Comparison of ENCODE assay signal across 38 cellular contexts in genomic region chr14:59139324-59139723, GRCh38.
"Had no signal": no experiment of that assay in that cellular context is flagged by ENCODE, and none has a peak within 500 bp of the region (broad histone marks: within the 10 kb centered on the region; RNA-seq: fewer than 3 reads in every experiment).

No MANE protein-coding gene starts in this region.

- H3K36me3 Mint-ChIP-seq: activated CD8-positive, alpha-beta memory T cell treated with anti-CD3 and anti-CD28 coated beads, Interleukin-2, amount 10 ng/mL, durations not matched to agents 7 days and 5 days; activated naive CD4-positive, alpha-beta T cell treated with anti-CD3 and anti-CD28 coated beads, Interleukin-2, amount 10 ng/mL, durations not matched to agents 7 days and 5 days; activated naive CD4-positive, alpha-beta T cell treated with anti-CD3 and anti-CD28 coated beads, Interleukin-2, amount 50 U/mL, for 24 hours; activated naive CD8-positive, alpha-beta T cell; activated naive CD8-positive, alpha-beta T cell treated with anti-CD3 and anti-CD28 coated beads, Interleukin-2, amount 10 ng/mL, durations not matched to agents 7 days and 5 days; brain; WTC11 had no signal

- H3K4me3 ChIP-seq: ascending aorta, cardiac muscle cell had no signal

- H3K27ac Mint-ChIP-seq: activated CD4-positive, alpha-beta memory T cell treated with anti-CD3 and anti-CD28 coated beads, Interleukin-2, amount 10 ng/mL, durations not matched to agents 7 days and 5 days; activated CD4-positive, alpha-beta T cell treated with anti-CD3 and anti-CD28 coated beads for 36 hours; activated CD4-positive, alpha-beta T cell treated with anti-CD3 and anti-CD28 coated beads, Interleukin-2, amount 10 ng/mL, durations not matched to agents 7 days and 5 days; activated CD8-positive, alpha-beta memory T cell treated with anti-CD3 and anti-CD28 coated beads, Interleukin-2, amount 10 ng/mL, durations not matched to agents 7 days and 5 days; activated CD8-positive, alpha-beta T cell treated with anti-CD3 and anti-CD28 coated beads, Interleukin-2, amount 10 ng/mL, durations not matched to agents 7 days and 5 days; activated naive CD4-positive, alpha-beta T cell treated with anti-CD3 and anti-CD28 coated beads, Interleukin-2, amount 10 ng/mL, durations not matched to agents 7 days and 5 days; activated naive CD4-positive, alpha-beta T cell treated with anti-CD3 and anti-CD28 coated beads, Interleukin-2, amount 50 U/mL, for 24 hours; activated naive CD8-positive, alpha-beta T cell; activated naive CD8-positive, alpha-beta T cell treated with anti-CD3 and anti-CD28 coated beads, Interleukin-2, amount 10 ng/mL, durations not matched to agents 7 days and 5 days; activated naive CD8-positive, alpha-beta T cell treated with anti-CD3 and anti-CD28 coated beads, Interleukin-2, amount 50 U/mL, for 24 hours; activated T-cell treated with anti-CD3 and anti-CD28 coated beads, Interleukin-2, amount 50 U/mL, for 24 hours; activated T-helper 2 cell treated with anti-CD3 and anti-CD28 coated beads, Interferon-gamma antibody, Interleukin-2, Interleukin-4, amounts not matched to agents 10 μg/mL and 5 μg/mL and 100 μg/mL, durations not matched to agents 14 hours and 24 hours and 36 hours; T-helper 1 cell treated with Interleukin-12 subunit alpha and Interleukin-12 subunit beta and Interleukin-4 antibody, amounts not matched to agents 30 μg/mL and 1 μg/mL, for 36 hours; T-helper 2 cell treated with Interferon-gamma antibody and Interleukin-4, amounts not matched to agents 5 μg/mL and 100 μg/mL, for 36 hours; WTC11 had no signal

- H3K27ac ChIP-seq: ascending aorta, VCaP had no signal

- H3K9me3 Mint-ChIP-seq: activated CD4-positive, alpha-beta memory T cell treated with anti-CD3 and anti-CD28 coated beads, Interleukin-2, amount 10 ng/mL, durations not matched to agents 7 days and 5 days; activated CD4-positive, alpha-beta T cell treated with anti-CD3 and anti-CD28 coated beads, Interleukin-2, amount 10 ng/mL, durations not matched to agents 7 days and 5 days; activated naive CD4-positive, alpha-beta T cell treated with anti-CD3 and anti-CD28 coated beads, Interleukin-2, amount 10 ng/mL, durations not matched to agents 7 days and 5 days; activated naive CD4-positive, alpha-beta T cell treated with anti-CD3 and anti-CD28 coated beads, Interleukin-2, amount 50 U/mL, for 24 hours; activated naive CD8-positive, alpha-beta T cell treated with anti-CD3 and anti-CD28 coated beads, Interleukin-2, amount 10 ng/mL, durations not matched to agents 7 days and 5 days; activated naive CD8-positive, alpha-beta T cell treated with anti-CD3 and anti-CD28 coated beads, Interleukin-2, amount 50 U/mL, for 24 hours; activated T-cell treated with anti-CD3 and anti-CD28 coated beads, Interleukin-2, amount 50 U/mL, for 24 hours; activated T-helper 2 cell treated with anti-CD3 and anti-CD28 coated beads, Interferon-gamma antibody, Interleukin-2, Interleukin-4, amounts not matched to agents 10 μg/mL and 5 μg/mL and 100 μg/mL, durations not matched to agents 14 hours and 24 hours and 36 hours; central memory CD8-positive, alpha-beta T cell; T-helper 1 cell treated with Interleukin-12 subunit alpha and Interleukin-12 subunit beta and Interleukin-4 antibody, amounts not matched to agents 30 μg/mL and 1 μg/mL, for 36 hours; T-helper 2 cell treated with Interferon-gamma antibody and Interleukin-4, amounts not matched to agents 5 μg/mL and 100 μg/mL, for 36 hours; WTC11 had no signal

- H3K4me3 Mint-ChIP-seq: activated CD4-positive, alpha-beta memory T cell treated with anti-CD3 and anti-CD28 coated beads, Interleukin-2, amount 10 ng/mL, durations not matched to agents 7 days and 5 days; activated CD4-positive, alpha-beta T cell treated with anti-CD3 and anti-CD28 coated beads for 36 hours; activated CD4-positive, alpha-beta T cell treated with anti-CD3 and anti-CD28 coated beads, Interleukin-2, amount 10 ng/mL, durations not matched to agents 7 days and 5 days; activated CD8-positive, alpha-beta memory T cell treated with anti-CD3 and anti-CD28 coated beads, Interleukin-2, amount 10 ng/mL, durations not matched to agents 7 days and 5 days; activated CD8-positive, alpha-beta T cell treated with anti-CD3 and anti-CD28 coated beads, Interleukin-2, amount 10 ng/mL, durations not matched to agents 7 days and 5 days; activated naive CD4-positive, alpha-beta T cell treated with anti-CD3 and anti-CD28 coated beads, Interleukin-2, amount 10 ng/mL, durations not matched to agents 7 days and 5 days; activated naive CD4-positive, alpha-beta T cell treated with anti-CD3 and anti-CD28 coated beads, Interleukin-2, amount 50 U/mL, for 24 hours; activated naive CD8-positive, alpha-beta T cell; activated naive CD8-positive, alpha-beta T cell treated with anti-CD3 and anti-CD28 coated beads, Interleukin-2, amount 10 ng/mL, durations not matched to agents 7 days and 5 days; activated naive CD8-positive, alpha-beta T cell treated with anti-CD3 and anti-CD28 coated beads, Interleukin-2, amount 50 U/mL, for 24 hours; activated T-cell treated with anti-CD3 and anti-CD28 coated beads, Interleukin-2, amount 50 U/mL, for 24 hours; brain; central memory CD8-positive, alpha-beta T cell; T-helper 1 cell treated with Interleukin-12 subunit alpha and Interleukin-12 subunit beta and Interleukin-4 antibody, amounts not matched to agents 30 μg/mL and 1 μg/mL, for 36 hours; T-helper 2 cell treated with Interferon-gamma antibody and Interleukin-4, amounts not matched to agents 5 μg/mL and 100 μg/mL, for 36 hours; WTC11 had no signal

- H3K36me3 ChIP-seq: ascending aorta, cardiac muscle cell had no signal

- ATAC-seq: activated CD4-positive, alpha-beta T cell treated with anti-CD3 and anti-CD28 coated beads for 36 hours; activated CD4-positive, CD25-positive, alpha-beta regulatory T cell treated with anti-CD3 and anti-CD28 coated beads, Interleukin-2, amount 50 U/mL, for 24 hours; activated CD8-positive, alpha-beta memory T cell treated with anti-CD3 and anti-CD28 coated beads, Interleukin-2, amount 10 ng/mL, durations not matched to agents 7 days and 5 days; activated CD8-positive, alpha-beta T cell treated with anti-CD3 and anti-CD28 coated beads, Interleukin-2, amount 10 ng/mL, durations not matched to agents 7 days and 5 days; activated naive CD8-positive, alpha-beta T cell treated with anti-CD3 and anti-CD28 coated beads, Interleukin-2, amount 50 U/mL, for 24 hours; WTC11 had no signal

- H3K27me3 ChIP-seq: ascending aorta, cardiac muscle cell had no signal

- H3K27me3 Mint-ChIP-seq: activated CD4-positive, alpha-beta T cell treated with anti-CD3 and anti-CD28 coated beads for 36 hours; activated naive CD4-positive, alpha-beta T cell treated with anti-CD3 and anti-CD28 coated beads, Interleukin-2, amount 50 U/mL, for 24 hours; activated naive CD8-positive, alpha-beta T cell treated with anti-CD3 and anti-CD28 coated beads, Interleukin-2, amount 50 U/mL, for 24 hours; activated T-cell treated with anti-CD3 and anti-CD28 coated beads, Interleukin-2, amount 50 U/mL, for 24 hours had no signal

- DNase-seq: activated CD4-positive, alpha-beta memory T cell treated with anti-CD3 and anti-CD28 coated beads, Interleukin-2, amount 10 ng/mL, durations not matched to agents 7 days and 5 days; activated CD4-positive, alpha-beta T cell treated with anti-CD3 and anti-CD28 coated beads for 1 hour; activated CD4-positive, alpha-beta T cell treated with anti-CD3 and anti-CD28 coated beads for 36 hours; activated CD4-positive, alpha-beta T cell treated with anti-CD3 and anti-CD28 coated beads for 48 hours; activated CD4-positive, alpha-beta T cell treated with anti-CD3 and anti-CD28 coated beads, Interleukin-2, amount 10 ng/mL, durations not matched to agents 7 days and 5 days; activated CD4-positive, alpha-beta T cell treated with anti-CD3 and anti-CD28 coated beads, Interleukin-2, amount 50 U/mL, for 48 hours; activated CD4-positive, CD25-positive, alpha-beta regulatory T cell; activated CD8-positive, alpha-beta memory T cell treated with anti-CD3 and anti-CD28 coated beads for 24 hours; activated CD8-positive, alpha-beta memory T cell treated with anti-CD3 and anti-CD28 coated beads, Interleukin-2, amount 10 ng/mL, durations not matched to agents 7 days and 5 days; activated CD8-positive, alpha-beta memory T cell treated with anti-CD3 and anti-CD28 coated beads, Interleukin-2, amount 50 U/mL, for 48 hours; activated CD8-positive, alpha-beta T cell treated with anti-CD3 and anti-CD28 coated beads, Interleukin-2, amount 10 ng/mL, durations not matched to agents 7 days and 5 days; activated effector memory CD4-positive, alpha-beta T cell treated with Interleukin-2 at 50 U/mL for 16 hours; activated gamma-delta T cell; activated naive CD4-positive, alpha-beta T cell treated with anti-CD3 and anti-CD28 coated beads, Interleukin-2, amount 10 ng/mL, durations not matched to agents 7 days and 5 days; activated naive CD4-positive, alpha-beta T cell treated with Interleukin-2 at 50 U/mL for 16 hours; activated naive CD8-positive, alpha-beta T cell treated with anti-CD3 and anti-CD28 coated beads, Interleukin-2, amount 10 ng/mL, durations not matched to agents 7 days and 5 days; activated naive CD8-positive, alpha-beta T cell treated with anti-CD3 and anti-CD28 coated beads, Interleukin-2, amount 50 U/mL, for 24 hours; activated T-cell treated with anti-CD3 and anti-CD28 coated beads, Interleukin-2, amount 50 U/mL, for 24 hours; activated T-cell treated with anti-CD3 and anti-CD28 coated beads, Interleukin-2, amount 50 U/mL, for 48 hours; amygdala; anterior cingulate cortex; caudate nucleus; cerebellar nuclear complex; T-helper 1 cell; T-helper 2 cell; T-helper 9 cell had no signal

- H3K4me1 Mint-ChIP-seq: activated CD4-positive, alpha-beta memory T cell treated with anti-CD3 and anti-CD28 coated beads, Interleukin-2, amount 10 ng/mL, durations not matched to agents 7 days and 5 days; activated CD4-positive, alpha-beta T cell treated with anti-CD3 and anti-CD28 coated beads for 36 hours; activated CD4-positive, alpha-beta T cell treated with anti-CD3 and anti-CD28 coated beads, Interleukin-2, amount 10 ng/mL, durations not matched to agents 7 days and 5 days; activated CD8-positive, alpha-beta memory T cell treated with anti-CD3 and anti-CD28 coated beads, Interleukin-2, amount 10 ng/mL, durations not matched to agents 7 days and 5 days; activated naive CD4-positive, alpha-beta T cell treated with anti-CD3 and anti-CD28 coated beads, Interleukin-2, amount 10 ng/mL, durations not matched to agents 7 days and 5 days; activated naive CD4-positive, alpha-beta T cell treated with anti-CD3 and anti-CD28 coated beads, Interleukin-2, amount 50 U/mL, for 24 hours; activated naive CD8-positive, alpha-beta T cell treated with anti-CD3 and anti-CD28 coated beads, Interleukin-2, amount 10 ng/mL, durations not matched to agents 7 days and 5 days; activated naive CD8-positive, alpha-beta T cell treated with anti-CD3 and anti-CD28 coated beads, Interleukin-2, amount 50 U/mL, for 24 hours; brain; central memory CD8-positive, alpha-beta T cell; WTC11 had no signal

- H3K9me3 ChIP-seq: ascending aorta had no signal
